Comparison of ENCODE assay signal across 26 cellular contexts in genomic region chr2:96758987-96759386, GRCh38. TPM values are rescaled to one million over a fixed set of nuclear protein-coding genes. Genes with fewer than 3 reads are reported as not detected.
A peak's percentile ranks its signal among the peaks of the same experiment; 100 is the strongest.
DNase-seq lines count a peak whose midpoint lies in the region; ATAC-seq and TF ChIP-seq lines count a peak whose summit lies in the region.
"Had no signal": no experiment of that assay in that cellular context is flagged by ENCODE, and none has a peak within 500 bp of the region (broad histone marks: within the 10 kb centered on the region; RNA-seq: fewer than 3 reads in every experiment).

No MANE protein-coding gene starts in this region.

- H3K4me1 ChIP-seq in mucosa of rectum (ENCODE audit: control insufficient read depth in 2 of 2, insufficient read depth in 2 of 2, low read length in 2 of 2) (peaks cover 35 to 42% of the 10 kb centered on the region in 2 donors), transverse colon (peaks cover 6 to 47% (median 36%) of the 10 kb centered on the region in 4 donors)

- H3K4me3 Mint-ChIP-seq in activated CD4-positive, alpha-beta T cell treated with anti-CD3 and anti-CD28 coated beads, Interleukin-2, amount 10 ng/mL, durations not matched to agents 7 days and 5 days: no peak overlapping the region
- H3K4me3 Mint-ChIP-seq: T-helper 1 cell treated with Interleukin-12 subunit alpha and Interleukin-12 subunit beta and Interleukin-4 antibody, amounts not matched to agents 30 μg/mL and 1 μg/mL, for 36 hours had no signal

- H3K36me3 Mint-ChIP-seq in activated CD4-positive, alpha-beta T cell treated with anti-CD3 and anti-CD28 coated beads, Interleukin-2, amount 10 ng/mL, durations not matched to agents 7 days and 5 days (ENCODE audit: low read depth): no peaks in the 10 kb centered on the region
- H3K36me3 Mint-ChIP-seq: immature natural killer cell had no signal

- peak overlapping the region in 1 of 2 donors; percentile 25 for H3K9ac ChIP-seq in mucosa of rectum (ENCODE audit: low read depth in 1 of 2, low read length in 2 of 2)

- ATAC-seq in GM18498 (IDR thresholded peaks at IDR 0.05; ENCODE audit: unreplicated experiment) (no peak), GM21526 (IDR thresholded peaks at IDR 0.05; ENCODE audit: low FRiP score, unreplicated experiment) (no peak)
- ATAC-seq: esophagus mucosa; left lung; stimulated activated naive CD8-positive, alpha-beta T cell treated with anti-CD3 and anti-CD28 coated beads, Interleukin-15, Interleukin-2, amounts not matched to agents 100 U/mL and 50 U/mL, for 24 hours had no signal

- TF ChIP-seq EP300 in transverse colon (IDR thresholded peaks at IDR 0.05; ENCODE audit: low read depth): no peak

- H3K36me3 ChIP-seq in mucosa of rectum (ENCODE audit: control insufficient read depth in 2 of 2, insufficient read depth in 2 of 2, low read length in 2 of 2) (no peaks in the 10 kb centered on the region), transverse colon (no peaks in the 10 kb centered on the region)
- H3K36me3 ChIP-seq: left lung, SJSA1, tibial artery had no signal

- intact Hi-C loops in transverse colon (cut with DNase I; ENCODE audit: low total_unique reads): loop anchor here (10.0 kb wide), 1 partner anchor 206 kb away; no protein-coding TSS in a partner anchor

- peak overlapping the region; percentile 92 for H3K27ac Mint-ChIP-seq in activated CD4-positive, alpha-beta T cell treated with anti-CD3 and anti-CD28 coated beads, Interleukin-2, amount 10 ng/mL, durations not matched to agents 7 days and 5 days
- H3K27ac Mint-ChIP-seq: HFFc6; T-helper 1 cell treated with Interleukin-12 subunit alpha and Interleukin-12 subunit beta and Interleukin-4 antibody, amounts not matched to agents 30 μg/mL and 1 μg/mL, for 36 hours had no signal

- TF ChIP-seq CTCF in VCaP (conservative IDR thresholded peaks at IDR 0.05) (no peak), transverse colon (IDR thresholded peaks at IDR 0.05) (no peak)

- H3K27me3 ChIP-seq in mucosa of rectum (ENCODE audit: control insufficient read depth in 2 of 2, insufficient read depth in 2 of 2, low read length in 2 of 2) (no peaks in the 10 kb centered on the region), transverse colon (no peaks in the 10 kb centered on the region)
- H3K27me3 ChIP-seq: hepatocyte, left lung, SJSA1, tibial artery had no signal

- no peaks in the 10 kb centered on the region for H3K9me3 Mint-ChIP-seq in activated CD4-positive, alpha-beta T cell treated with anti-CD3 and anti-CD28 coated beads, Interleukin-2, amount 10 ng/mL, durations not matched to agents 7 days and 5 days
- H3K9me3 Mint-ChIP-seq: HFFc6; immature natural killer cell; T-helper 1 cell treated with Interleukin-12 subunit alpha and Interleukin-12 subunit beta and Interleukin-4 antibody, amounts not matched to agents 30 μg/mL and 1 μg/mL, for 36 hours had no signal

- H3K27me3 Mint-ChIP-seq in activated CD4-positive, alpha-beta T cell treated with anti-CD3 and anti-CD28 coated beads, Interleukin-2, amount 10 ng/mL, durations not matched to agents 7 days and 5 days: no peaks in the 10 kb centered on the region

- CTCF ChIA-PET in activated CD4-positive, alpha-beta T cell treated with anti-CD3 and anti-CD28 coated beads, Interleukin-2, amount 10 ng/mL, durations not matched to agents 7 days and 5 days (lab: Charles Lee): interaction anchor here (0.6 to 3.5 kb wide), 6 partner anchors 15 to 507 kb away, joined by 3 to 28 read pairs (median 3); partner anchors contain the start of gene ANKRD39

- POLR2A ChIA-PET in activated CD4-positive, alpha-beta T cell treated with anti-CD3 and anti-CD28 coated beads, Interleukin-2, amount 10 ng/mL, durations not matched to agents 7 days and 5 days (lab: Charles Lee): no interaction called here

- in situ Hi-C loops in transverse colon (cut with MboI; ENCODE audit: low pct_ligation_motif_present in 1 of 4, low pct_unique_long_range_greater_than_20kb in 1 of 4, low sequenced_read_pairs in 3 of 4): no loop called here

- no peak for TF ChIP-seq POLR2A in transverse colon (IDR thresholded peaks at IDR 0.05)

- no peaks in the 10 kb centered on the region for H3K9me3 ChIP-seq in mucosa of rectum (ENCODE audit: control insufficient read depth in 2 of 2, low read length in 2 of 2)
- H3K9me3 ChIP-seq in transverse colon: no peaks in the 10 kb centered on the region
- H3K9me3 ChIP-seq: left lung, SJSA1, tibial artery had no signal

- H3K4me1 Mint-ChIP-seq in activated CD4-positive, alpha-beta T cell treated with anti-CD3 and anti-CD28 coated beads, Interleukin-2, amount 10 ng/mL, durations not matched to agents 7 days and 5 days: peaks cover 38% of the 10 kb centered on the region

- no peak overlapping the region for H3K4me3 ChIP-seq in mucosa of rectum (ENCODE audit: low read length in 2 of 2)
- H3K4me3 ChIP-seq in transverse colon: no peak overlapping the region
- H3K4me3 ChIP-seq: hepatocyte, left lung, SJSA1, skin epidermis, tibial artery had no signal

- WGBS in transverse colon (ENCODE audit: low coverage in 1 of 2), 2 donors: 62 to 65% methylated on average over 2 to 3 of the region's 3 CpGs

- DNase-seq in activated CD4-positive, alpha-beta T cell treated with anti-CD3 and anti-CD28 coated beads, Interleukin-2, amount 10 ng/mL, durations not matched to agents 7 days and 5 days: no peak
- DNase-seq in activated CD4-positive, alpha-beta T cell treated with anti-CD3 and anti-CD28 coated beads, Interleukin-2, amount 50 U/mL, for 48 hours: no peak
- DNase-seq in transverse colon (no peak), COLO668 (lab: John Stamatoyannopoulos, UW; ENCODE audit: unreplicated experiment) (no peak)
- DNase-seq: activated CD4-positive, alpha-beta T cell treated with anti-CD3 and anti-CD28 coated beads, Interleukin-2, amount 50 U/mL, for 1 hour; activated CD8-positive, alpha-beta memory T cell treated with anti-CD3 and anti-CD28 coated beads, Interleukin-2, amount 50 U/mL, for 4 hours; effector memory CD4-positive, alpha-beta T cell; HFFc6; immature natural killer cell; Kasumi-1; left lung; NCI-H1092 treated with DMSO at 0.1 percent for 48 hours; NCI-H2081 treated with DMSO at 0.1 percent for 48 hours; NCI-H446; stimulated activated CD4-positive, alpha-beta T cell treated with anti-CD3 and anti-CD28 coated beads, Interleukin-4, amount 100 ng/mL, for 1 hour; stimulated activated naive CD8-positive, alpha-beta T cell treated with anti-CD3 and anti-CD28 coated beads, Interleukin-15, Interleukin-2, amounts not matched to agents 100 U/mL and 50 U/mL, for 24 hours; tibial artery had no signal

- peak overlapping the region; percentile 77 for H3K27ac ChIP-seq in VCaP
- peak overlapping the region; percentile 85 to 86 for H3K27ac ChIP-seq in mucosa of rectum (ENCODE audit: low read depth in 2 of 2, low read length in 2 of 2)
- peak overlapping the region; percentile 84 to 89 (median 88) for H3K27ac ChIP-seq in transverse colon
- H3K27ac ChIP-seq: hepatocyte, left lung, SJSA1 had no signal

RNA-seq across cellular contexts. Expression of gene CNNM4, which starts 1.7 kb away (rescaled TPM):
- 1 to 10 TPM; 8.2 to 8.3 TPM for total RNA-seq in activated CD4-positive, alpha-beta T cell treated with anti-CD3 and anti-CD28 coated beads, Interleukin-2, amount 10 ng/mL, durations not matched to agents 7 days and 5 days
- total RNA-seq in transverse colon: 100 to 1,000 TPM in 1 of 4 donors, 10 to 100 TPM in 3; 66.5 to 134 (median 85.7) TPM

RNA-seq across cellular contexts. Expression of gene LMAN2L, which starts 19.1 kb away (rescaled TPM):
- total RNA-seq in activated CD4-positive, alpha-beta T cell treated with anti-CD3 and anti-CD28 coated beads, Interleukin-2, amount 10 ng/mL, durations not matched to agents 7 days and 5 days: 1 to 10 TPM; 7.5 to 8.0 TPM
- 10 to 100 TPM; 16.7 to 27.3 (median 19.0) TPM for total RNA-seq in transverse colon

RNA-seq across cellular contexts. Expression of gene CNNM3, which starts 57.1 kb away (rescaled TPM):
- total RNA-seq in activated CD4-positive, alpha-beta T cell treated with anti-CD3 and anti-CD28 coated beads, Interleukin-2, amount 10 ng/mL, durations not matched to agents 7 days and 5 days: 10 to 100 TPM; 31.4 to 41.5 TPM
- 10 to 100 TPM; 14.2 to 54.3 (median 22.3) TPM for total RNA-seq in transverse colon

Comparison
In these comparisons a context has a peak if more than half of its experiments do, and no peak if none do; other contexts are left out.
1. RNA of gene CNNM4, which starts 1.7 kb away (total RNA-seq): 66.5 to 134 TPM in transverse colon; 8.2 to 8.3 TPM in activated CD4-positive, alpha-beta T cell treated with anti-CD3 and anti-CD28 coated beads, Interleukin-2, amount 10 ng/mL, durations not matched to agents 7 days and 5 days; every median in the first group is over 4 times any median in the second.
2. Peak in every context shown above with its lines, with median percentiles within 50 percentile points of each other: H3K27ac ChIP-seq.